14 cellular contexts compared by ENCODE assay signal in genomic region chr5:106113922-106114321, GRCh38.
DNase-seq lines count a peak whose midpoint lies in the region; ATAC-seq and TF ChIP-seq lines count a peak whose summit lies in the region.
"Had no signal": no experiment of that assay in that cellular context is flagged by ENCODE, and none has a peak within 500 bp of the region (broad histone marks: within the 10 kb centered on the region; RNA-seq: fewer than 3 reads in every experiment).

No MANE protein-coding gene starts in this region.

- CTCF ChIA-PET in IMR-90 (lab: Yijun Ruan, JAX): no interaction called here

- H3K4me1 ChIP-seq in GM23338 (ENCODE audit: insufficient read depth) (peaks cover 7% of the 10 kb centered on the region; the same call in 1 of the 2 replicates), IMR-90 (ENCODE audit: control insufficient read depth, insufficient read depth, low read length) (peaks cover 2% of the 10 kb centered on the region), endodermal cell (ENCODE audit: control insufficient read depth, insufficient read depth, low read length) (no peaks in the 10 kb centered on the region), iPS-20b (ENCODE audit: insufficient read depth, low read length) (no peaks in the 10 kb centered on the region; the same call in 1 of the 2 replicates)

- ATAC-seq in GM23338 (no peak; the same call in 2 of the 3 replicates), IMR-90 (ENCODE audit: low read depth) (no peak), HG02763 (IDR thresholded peaks at IDR 0.05; ENCODE audit: unreplicated experiment) (no peak), HG03521 (IDR thresholded peaks at IDR 0.05; ENCODE audit: unreplicated experiment) (no peak)
- ATAC-seq in stimulated activated naive B cell treated with anti-CD40 and anti-IgM and Interleukin-4, amounts not matched to agents 10 μg/mL and 1 μg/mL and 100 μg/mL, for 72 hours (replicated peaks): no peak

- dilution Hi-C loops in IMR-90 (cut with HindIII; ENCODE audit: low sequenced_read_pairs, unreplicated experiment): no loop called here

- H3K27ac ChIP-seq in GM23338 (ENCODE audit: low read depth): no peak overlapping the region
- H3K27ac ChIP-seq in IMR-90 (ENCODE audit: insufficient read depth, low read length): no peak overlapping the region
- no peak overlapping the region for H3K27ac ChIP-seq in endodermal cell (ENCODE audit: low read depth, low read length)
- no peak overlapping the region for H3K27ac ChIP-seq in iPS-20b (ENCODE audit: low read length)

- H2BK20ac ChIP-seq in IMR-90 (ENCODE audit: low read depth, low read length): no peak overlapping the region

- H3K4me1 Mint-ChIP-seq in GM23338 (peaks cover 14% of the 10 kb centered on the region; the same call in 2 of the 3 replicates), endodermal cell (no peaks in the 10 kb centered on the region)
- no peaks in the 10 kb centered on the region for H3K4me1 Mint-ChIP-seq in stimulated activated naive B cell treated with anti-CD40 and anti-IgM and Interleukin-4, amounts not matched to agents 10 μg/mL and 1 μg/mL and 100 μg/mL, for 72 hours
- H3K4me1 Mint-ChIP-seq: B cell had no signal

- H3K9me2 ChIP-seq in GM23338 (ENCODE audit: insufficient read depth): peaks cover 6% of the 10 kb centered on the region; the same call in 1 of the 2 replicates

- H3K9me1 ChIP-seq in IMR-90 (ENCODE audit: insufficient read depth, low read length): 0 out of 2 replicates have a peak, but pooled peaks cover 3% of the 10 kb centered on the region

- H3K4ac ChIP-seq in IMR-90 (ENCODE audit: low read depth, low read length): no peak overlapping the region

- no peak for TF ChIP-seq RAD21 in IMR-90 (IDR thresholded peaks at IDR 0.05; ENCODE audit: low read length)

- H4K20me1 ChIP-seq in GM23338 (replicated peaks; ENCODE audit: insufficient read depth): no peaks in the 10 kb centered on the region
- no peaks in the 10 kb centered on the region for H4K20me1 ChIP-seq in IMR-90 (ENCODE audit: insufficient read depth, low read length)

- H2AK9ac ChIP-seq in IMR-90 (replicated peaks; ENCODE audit: low read depth, low read length, poor library complexity): no peak overlapping the region

- TF ChIP-seq POLR2A in IMR-90 (IDR thresholded peaks at IDR 0.05; ENCODE audit: low read depth, low read length): no peak

- H3K18ac ChIP-seq in IMR-90 (ENCODE audit: low read depth, low read length): no peak overlapping the region

- H3K9me3 Mint-ChIP-seq in GM23338 (peaks cover 27% of the 10 kb centered on the region), endodermal cell (peaks cover 23% of the 10 kb centered on the region)
- peaks cover 0 to 3% of the 10 kb centered on the region in 2 donors for H3K9me3 Mint-ChIP-seq in stimulated activated naive B cell treated with anti-CD40 and anti-IgM and Interleukin-4, amounts not matched to agents 10 μg/mL and 1 μg/mL and 100 μg/mL, for 72 hours
- H3K9me3 Mint-ChIP-seq: CD4-positive, alpha-beta T cell had no signal

- H3K4me2 ChIP-seq in GM23338 (no peak overlapping the region), IMR-90 (ENCODE audit: low read depth, low read length) (no peak overlapping the region)

- H3K56ac ChIP-seq in IMR-90 (ENCODE audit: extremely low read depth, insufficient read depth, low read length): no peak overlapping the region

- H3K4me3 Mint-ChIP-seq in GM23338 (no peak overlapping the region), endodermal cell (no peak overlapping the region)
- no peak overlapping the region for H3K4me3 Mint-ChIP-seq in stimulated activated naive B cell treated with anti-CD40 and anti-IgM and Interleukin-4, amounts not matched to agents 10 μg/mL and 1 μg/mL and 100 μg/mL, for 72 hours
- H3K4me3 Mint-ChIP-seq: B cell; CD4-positive, alpha-beta T cell had no signal

- H2AFZ ChIP-seq in GM23338 (no peak overlapping the region), IMR-90 (replicated peaks; ENCODE audit: low read length, poor library complexity) (no peak overlapping the region)

- H3K36me3 Mint-ChIP-seq in GM23338 (ENCODE audit: low read depth): peaks cover 34% of the 10 kb centered on the region
- peaks cover 2% of the 10 kb centered on the region for H3K36me3 Mint-ChIP-seq in endodermal cell (ENCODE audit: low read depth)
- no peaks in the 10 kb centered on the region for H3K36me3 Mint-ChIP-seq in stimulated activated naive B cell treated with anti-CD40 and anti-IgM and Interleukin-4, amounts not matched to agents 10 μg/mL and 1 μg/mL and 100 μg/mL, for 72 hours

- peak; percentile 45 for DNase-seq in GM23338 (ENCODE audit: low spot score)
- DNase-seq in IMR-90: no peak
- peak; percentile 51 for DNase-seq in endodermal cell
- no peak for DNase-seq in stimulated activated naive B cell treated with anti-CD40 and anti-IgM and Interleukin-4, amounts not matched to agents 10 μg/mL and 1 μg/mL and 100 μg/mL, for 72 hours
- DNase-seq: C1 segment of cervical spinal cord; Calu3; CD4-positive, alpha-beta T cell; DMS79; H7; KBM-7 had no signal

- POLR2A ChIA-PET in IMR-90 (lab: Charles Lee; ENCODE audit: unreplicated experiment): no interaction called here

- H3K9me3 ChIP-seq in IMR-90 (ENCODE audit: control insufficient read depth, insufficient read depth, low read length) (peaks cover 3% of the 10 kb centered on the region), endodermal cell (ENCODE audit: control insufficient read depth, low read length) (peaks cover 7% of the 10 kb centered on the region), iPS-20b (ENCODE audit: insufficient read depth, low read depth, low read length) (peaks cover 16% of the 10 kb centered on the region)

- no peaks in the 10 kb centered on the region for H3K79me1 ChIP-seq in IMR-90 (ENCODE audit: low read depth in 1 of 2, low read length in 2 of 2)

- in situ Hi-C loops in IMR-90 (cut with MboI; ENCODE audit: low sequenced_read_pairs): no loop called here

- H2BK5ac ChIP-seq in IMR-90 (ENCODE audit: low read depth, low read length, poor library complexity, severe bottlenecking): no peak overlapping the region

- H3K27me3 ChIP-seq in GM23338 (ENCODE audit: insufficient read depth) (no peaks in the 10 kb centered on the region), IMR-90 (ENCODE audit: control insufficient read depth, insufficient read depth, low read length) (no peaks in the 10 kb centered on the region), endodermal cell (ENCODE audit: control insufficient read depth, insufficient read depth, low read length, poor library complexity, severe bottlenecking) (no peaks in the 10 kb centered on the region), iPS-20b (ENCODE audit: insufficient read depth, low read length) (no peaks in the 10 kb centered on the region)

- H3F3A ChIP-seq in GM23338 (replicated peaks; ENCODE audit: low read depth): no peaks in the 10 kb centered on the region

- no peak overlapping the region for H3K14ac ChIP-seq in IMR-90 (replicated peaks; ENCODE audit: low read depth, low read length)

- H3K27ac Mint-ChIP-seq in GM23338 (peak overlapping the region; percentile 0; the same call in 1 of the 2 replicates), endodermal cell (no peak overlapping the region)
- H3K27ac Mint-ChIP-seq in stimulated activated naive B cell treated with anti-CD40 and anti-IgM and Interleukin-4, amounts not matched to agents 10 μg/mL and 1 μg/mL and 100 μg/mL, for 72 hours: no peak overlapping the region
- H3K27ac Mint-ChIP-seq: B cell; CD4-positive, alpha-beta T cell had no signal

- H3K4me3 ChIP-seq in GM23338 (no peak overlapping the region), IMR-90 (ENCODE audit: insufficient read depth, low read depth, low read length) (no peak overlapping the region), endodermal cell (ENCODE audit: low read length) (no peak overlapping the region), iPS-20b (ENCODE audit: low read length) (0 out of 2 replicates have a peak overlapping the region, but pooled peaks have one; percentile 4)

- intact Hi-C loops in IMR-90 (cut with micrococcal nuclease): no loop called here

- no peak overlapping the region for H2AK5ac ChIP-seq in IMR-90 (ENCODE audit: low read depth, low read length)

- H3K27me3 Mint-ChIP-seq in GM23338 (ENCODE audit: insufficient read depth, low read depth, poor library complexity) (no peaks in the 10 kb centered on the region), endodermal cell (ENCODE audit: insufficient read depth) (no peaks in the 10 kb centered on the region)
- no peaks in the 10 kb centered on the region for H3K27me3 Mint-ChIP-seq in stimulated activated naive B cell treated with anti-CD40 and anti-IgM and Interleukin-4, amounts not matched to agents 10 μg/mL and 1 μg/mL and 100 μg/mL, for 72 hours
- H3K27me3 Mint-ChIP-seq: B cell; CD4-positive, alpha-beta T cell had no signal

- no peak overlapping the region for H3K23ac ChIP-seq in IMR-90 (ENCODE audit: low read depth, low read length)

- peak overlapping the region; percentile 12; the same call in 1 of the 2 replicates for H2BK120ac ChIP-seq in IMR-90 (ENCODE audit: low read depth, low read length)

- WGBS in IMR-90 (ENCODE audit: extremely low coverage in 2 of 2, insufficient read length in 1 of 2), 2 experiments: 100% methylated on average over 1 of the region's 1 CpG; no CpG with 5 or more reads in 1 of the 2 experiments
- WGBS in endodermal cell (ENCODE audit: insufficient coverage in 1 of 2, insufficient read length in 1 of 2), 2 experiments: 94% methylated on average over 1 of the region's 1 CpG; no CpG with 5 or more reads in 1 of the 2 experiments

- H2BK15ac ChIP-seq in IMR-90 (ENCODE audit: low read depth, low read length): no peak overlapping the region

- H3K79me2 ChIP-seq in GM23338 (replicated peaks; ENCODE audit: insufficient read depth): no peaks in the 10 kb centered on the region

- no peak overlapping the region for H4K5ac ChIP-seq in IMR-90 (ENCODE audit: low read depth, low read length)

- no TSS peak for BruUV-seq in IMR-90 (replicated peaks; lab: Mats Ljungman, UMichigan)

- H4K91ac ChIP-seq in IMR-90 (ENCODE audit: insufficient read depth, low read depth, low read length): no peak overlapping the region

- no peaks in the 10 kb centered on the region for H3K36me3 ChIP-seq in GM23338 (ENCODE audit: insufficient read depth)
- no peaks in the 10 kb centered on the region for H3K36me3 ChIP-seq in IMR-90 (ENCODE audit: control insufficient read depth, insufficient read depth, low read length)
- H3K36me3 ChIP-seq in endodermal cell (ENCODE audit: control insufficient read depth, insufficient read depth, low read length): no peaks in the 10 kb centered on the region
- H3K36me3 ChIP-seq in iPS-20b (ENCODE audit: insufficient read depth, low read depth, low read length): no peaks in the 10 kb centered on the region; the same call in 1 of the 2 replicates

- H3K9ac ChIP-seq in IMR-90 (ENCODE audit: low read depth, low read length): no peak overlapping the region
- no peak overlapping the region for H3K9ac ChIP-seq in endodermal cell (ENCODE audit: extremely low read depth, low read length, poor library complexity, severe bottlenecking)
- H3K9ac ChIP-seq in iPS-20b (ENCODE audit: low read depth, low read length): no peak overlapping the region

- H4K8ac ChIP-seq in IMR-90 (ENCODE audit: low read depth in 2 of 2, low read length in 2 of 2): no peak overlapping the region

- TF ChIP-seq CTCF in GM23338 (conservative IDR thresholded peaks at IDR 0.05; ENCODE audit: low read depth in 2 of 2) (no peak), IMR-90 (conservative IDR thresholded peaks at IDR 0.05; ENCODE audit: low read depth, low read length) (no peak), endodermal cell (conservative IDR thresholded peaks at IDR 0.05) (no peak)

TF ChIP-seq in IMR-90, 13 proteins besides CTCF, POLR2A, EP300 and RAD21 (continues in another document):
- no peak for TF ChIP-seq MAFK (IDR thresholded peaks at IDR 0.05; ENCODE audit: low read depth, low read length)

Comparison
In these comparisons a context has a peak if more than half of its experiments do, and no peak if none do; other contexts are left out.
1. DNase-seq: peak in GM23338 (single experiment) and endodermal cell (single experiment); none in IMR-90 (single experiment) and stimulated activated naive B cell treated with anti-CD40 and anti-IgM and Interleukin-4, amounts not matched to agents 10 μg/mL and 1 μg/mL and 100 μg/mL, for 72 hours (single experiment).